In genomic region chr15:29269485-29270168, GRCh38 we compare ENCODE assay signal across 8 cellular contexts. TPM values are rescaled to one million over a fixed set of nuclear protein-coding genes. Genes with fewer than 3 reads are reported as not detected.
DNase-seq lines count a peak whose midpoint lies in the region; ATAC-seq, FAIRE-seq and TF ChIP-seq lines count a peak whose summit lies in the region.

Gene NSMCE3, minus strand, starts transcription at chr15:29269822. Its CDS starts 117 bp downstream, at chr15:29269705.

- peak within 1 kb of the TSS; percentile 99 to 100 for H3K27ac Mint-ChIP-seq in T-cell

- intact Hi-C loops in psoas muscle (cut with DNase I) = loop anchor here in 1 of 2 donors (10.0 kb wide), 1 partner anchor 125 kb away; no protein-coding TSS in a partner anchor

- 0 to 1% (median 0%) methylated on average over 64 to 68 of the region's 68 CpGs for WGBS in psoas muscle, 3 donors

- FAIRE-seq in GM12892 (lab: Jason Lieb, UNC) = peak; percentile 91
- peak; percentile 78 for FAIRE-seq in urothelium cell line (lab: Jason Lieb, UNC)

- H3K27ac ChIP-seq in right atrium auricular region (peak within 1 kb of the TSS; percentile 95 to 97), psoas muscle (peak within 1 kb of the TSS; percentile 94)

- H3K4me3 ChIP-seq in right atrium auricular region = peak within 1 kb of the TSS; percentile 87 to 94
- H3K4me3 ChIP-seq in psoas muscle = peak within 1 kb of the TSS; percentile 95

- TF ChIP-seq CTCF in right atrium auricular region (IDR thresholded peaks at IDR 0.05) (no peak), psoas muscle (IDR thresholded peaks at IDR 0.05) (no peak)

- H3K4me1 ChIP-seq in right atrium auricular region (peaks cover 0 to 28% of the 10 kb centered on the region in 2 donors), psoas muscle (peaks cover 23% of the 10 kb centered on the region)

- POLR2A ChIA-PET in T-cell (lab: Charles Lee) = interaction anchor here in 1 of 2 donors (0.7 kb wide), 1 partner anchor 1172 kb away, joined by 4 read pairs; no protein-coding TSS in a partner anchor

- H3K4me1 Mint-ChIP-seq in T-cell = peaks cover 51 to 54% (median 53%) of the 10 kb centered on the region in 3 donors

- H3K36me3 Mint-ChIP-seq in T-cell = peaks cover 14% of the 10 kb centered on the region

- DNase-seq in GM12892 (ENCODE audit: insufficient read length) (peak; percentile 62), NCI-H1417 treated with DMSO at 0.1 percent for 48 hours (lab: John Stamatoyannopoulos, UW) (peak; percentile 31), T-cell (peak; percentile 80 to 94 (median 91)), amygdala (lab: John Stamatoyannopoulos, UW) (peak; percentile 41 to 95 (median 84)), right atrium auricular region (ENCODE audit: low spot score) (peak; percentile 91), psoas muscle (peak; percentile 91 to 95), urothelium cell line (ENCODE audit: low spot score) (peak; percentile 92)

- CTCF ChIA-PET in T-cell (lab: Charles Lee) = no interaction called here

- H3K36me3 ChIP-seq in right atrium auricular region = no peaks in the 10 kb centered on the region
- H3K36me3 ChIP-seq in psoas muscle (ENCODE audit: insufficient read depth in 1 of 2, low read depth in 1 of 2) = no peaks in the 10 kb centered on the region

- H3K27me3 Mint-ChIP-seq in T-cell = no peaks in the 10 kb centered on the region

- peak; percentile 94 for ATAC-seq in HG02798 (IDR thresholded peaks at IDR 0.05; ENCODE audit: poor library complexity, unreplicated experiment)
- peak; percentile 89 to 94 (median 94) for ATAC-seq in T-cell (replicated peaks in 1 of 4)
- peak; percentile 98 to 99 (median 99) for ATAC-seq in psoas muscle

- TF ChIP-seq POLR2A in GM12892 (IDR thresholded peaks at IDR 0.05; ENCODE audit: low read depth, low read length) = peak; percentile 83

- peak within 1 kb of the TSS; percentile 86 to 98 (median 97) for H3K4me3 Mint-ChIP-seq in T-cell

- no peaks in the 10 kb centered on the region for H3K27me3 ChIP-seq in right atrium auricular region
- H3K27me3 ChIP-seq in psoas muscle (ENCODE audit: insufficient read depth in 3 of 3, low read length in 2 of 3) = no peaks in the 10 kb centered on the region

- no peaks in the 10 kb centered on the region for H3K9me3 Mint-ChIP-seq in T-cell

- H3K9me3 ChIP-seq in right atrium auricular region = no peaks in the 10 kb centered on the region
- no peaks in the 10 kb centered on the region for H3K9me3 ChIP-seq in psoas muscle

RNA-seq across cellular contexts. Expression of gene NSMCE3, which starts in this region (rescaled TPM):
- 9.6 TPM for polyA plus RNA-seq in GM12892 (2012; ENCODE audit: missing spikeins)
- total RNA-seq in T-cell = 10 to 100 TPM; 14.2 to 38.7 (median 16.1) TPM
- 10 to 100 TPM in 1 of 2 donors, 1 to 10 TPM in 1; 8.8 to 11.5 TPM for total RNA-seq in right atrium auricular region
- total RNA-seq in psoas muscle = 1 to 10 TPM; 4.6 to 6.5 (median 5.9) TPM
- 1 to 10 TPM; 5.3 to 6.4 (median 5.5) TPM for polyA plus RNA-seq in psoas muscle

Comparison
In these comparisons a context has a peak if more than half of its experiments do, and no peak if none do; other contexts are left out.
1. Peak in every context shown above with its lines: DNase-seq, ATAC-seq, H3K4me3 ChIP-seq and H3K27ac ChIP-seq.
2. DNase-seq: peak in every context shown above with its lines; median percentile 93 in psoas muscle; 92 in urothelium cell line; 91 in T-cell; 91 in right atrium auricular region; 84 in amygdala; 62 in GM12892; 31 in NCI-H1417 treated with DMSO at 0.1 percent for 48 hours.